34 cellular contexts compared by ENCODE assay signal in genomic region chr18:79206444-79206843, GRCh38.
"Had no signal": no experiment of that assay in that cellular context is flagged by ENCODE, and none has a peak within 500 bp of the region (broad histone marks: within the 10 kb centered on the region; RNA-seq: fewer than 3 reads in every experiment).

No MANE protein-coding gene starts in this region.

- ATAC-seq: activated CD8-positive, alpha-beta T cell treated with anti-CD3 and anti-CD28 coated beads for 36 hours; activated naive CD4-positive, alpha-beta T cell treated with anti-CD3 and anti-CD28 coated beads, Interleukin-2, amount 50 U/mL, for 72 hours; activated T-cell treated with anti-CD3 and anti-CD28 coated beads, Interleukin-2, amount 50 U/mL, for 4 hours; activated T-cell treated with anti-CD3 and anti-CD28 coated beads, Interleukin-2, amount 50 U/mL, for 72 hours; activated T-helper 17 cell treated with anti-CD3 and anti-CD28 coated beads, Interleukin-2, amount 50 U/mL, for 72 hours; body of pancreas; T-helper 17 cell had no signal

- H3K27me3 Mint-ChIP-seq: activated B cell treated with CpG ODN at 0.5 μM for 24 hours; activated CD4-positive, alpha-beta memory T cell treated with anti-CD3 and anti-CD28 coated beads for 36 hours; activated CD4-positive, alpha-beta T cell treated with anti-CD3 and anti-CD28 coated beads, Interleukin-2, amount 10 ng/mL, durations not matched to agents 24 days and 14 days; activated CD8-positive, alpha-beta T cell treated with anti-CD3 and anti-CD28 coated beads for 36 hours; activated naive CD8-positive, alpha-beta T cell treated with anti-CD3 and anti-CD28 coated beads for 36 hours; activated T-helper 17 cell treated with anti-CD3 and anti-CD28 coated beads, Interleukin-2, amount 50 U/mL, for 72 hours; T-helper 17 cell had no signal

- H3K4me3 Mint-ChIP-seq: activated B cell treated with CpG ODN at 0.5 μM for 24 hours; activated CD4-positive, alpha-beta memory T cell treated with anti-CD3 and anti-CD28 coated beads for 36 hours; activated CD4-positive, alpha-beta T cell treated with anti-CD3 and anti-CD28 coated beads, Interleukin-2, amount 10 ng/mL, durations not matched to agents 24 days and 14 days; activated CD8-positive, alpha-beta T cell treated with anti-CD3 and anti-CD28 coated beads for 36 hours; activated naive CD4-positive, alpha-beta T cell treated with anti-CD3 and anti-CD28 coated beads for 36 hours; activated naive CD8-positive, alpha-beta T cell treated with anti-CD3 and anti-CD28 coated beads for 36 hours; activated T-cell treated with anti-CD3 and anti-CD28 coated beads, Interleukin-2, amount 50 U/mL, for 4 hours; activated T-cell treated with anti-CD3 and anti-CD28 coated beads, Interleukin-2, amount 50 U/mL, for 72 hours; activated T-helper 1 cell treated with anti-CD3 and anti-CD28 coated beads, Interleukin-12 subunit alpha, Interleukin-12 subunit beta, Interleukin-2, Interleukin-4 antibody, amounts not matched to agents 30 ng/mL and 10 ng/mL and 1 ng/mL, durations not matched to agents 14 hours and 24 hours and 36 hours; activated T-helper 17 cell treated with anti-CD3 and anti-CD28 coated beads, Interleukin-2, amount 50 U/mL, for 72 hours; T-helper 17 cell had no signal

- H3K9me3 Mint-ChIP-seq: activated B cell treated with CpG ODN at 0.5 μM for 24 hours; activated CD4-positive, alpha-beta memory T cell treated with anti-CD3 and anti-CD28 coated beads for 36 hours; activated CD4-positive, alpha-beta T cell treated with anti-CD3 and anti-CD28 coated beads, Interleukin-2, amount 10 ng/mL, durations not matched to agents 24 days and 14 days; activated CD8-positive, alpha-beta T cell treated with anti-CD3 and anti-CD28 coated beads for 36 hours; activated naive CD4-positive, alpha-beta T cell treated with anti-CD3 and anti-CD28 coated beads for 36 hours; activated naive CD4-positive, alpha-beta T cell treated with anti-CD3 and anti-CD28 coated beads, Interleukin-2, amount 50 U/mL, for 72 hours; activated naive CD8-positive, alpha-beta T cell treated with anti-CD3 and anti-CD28 coated beads for 36 hours; activated T-cell treated with anti-CD3 and anti-CD28 coated beads, Interleukin-2, amount 50 U/mL, for 4 hours; activated T-cell treated with anti-CD3 and anti-CD28 coated beads, Interleukin-2, amount 50 U/mL, for 72 hours; activated T-helper 1 cell treated with anti-CD3 and anti-CD28 coated beads, Interleukin-12 subunit alpha, Interleukin-12 subunit beta, Interleukin-2, Interleukin-4 antibody, amounts not matched to agents 30 ng/mL and 10 ng/mL and 1 ng/mL, durations not matched to agents 14 hours and 24 hours and 36 hours; activated T-helper 17 cell treated with anti-CD3 and anti-CD28 coated beads, Interleukin-2, amount 50 U/mL, for 72 hours had no signal

- DNase-seq: activated B cell treated with CpG ODN at 0.5 μM for 24 hours; activated CD4-positive, alpha-beta memory T cell treated with anti-CD3 and anti-CD28 coated beads for 36 hours; activated CD4-positive, alpha-beta T cell treated with anti-CD3 and anti-CD28 coated beads for 4 hours; activated CD4-positive, alpha-beta T cell treated with anti-CD3 and anti-CD28 coated beads, Interleukin-2, amount 10 ng/mL, durations not matched to agents 24 days and 14 days; activated CD4-positive, alpha-beta T cell treated with anti-CD3 and anti-CD28 coated beads, Interleukin-2, amount 50 U/mL, for 1 hour; activated CD4-positive, alpha-beta T cell treated with anti-CD3 and anti-CD28 coated beads, Interleukin-2, amount 50 U/mL, for 4 hours; activated CD4-positive, CD25-positive, alpha-beta regulatory T cell treated with anti-CD3 and anti-CD28 coated beads, Interleukin-2, amount 50 U/mL, for 72 hours; activated CD8-positive, alpha-beta memory T cell treated with anti-CD3 and anti-CD28 coated beads, Interleukin-2, amount 50 U/mL, for 4 hours; activated CD8-positive, alpha-beta T cell treated with anti-CD3 and anti-CD28 coated beads for 36 hours; activated effector memory CD4-positive, alpha-beta T cell treated with anti-CD3 and anti-CD28 coated beads, Interleukin-2, amount 50 U/mL, for 16 hours; activated gamma-delta T cell treated with Interleukin-2 at 50 U/mL for 16 hours; activated naive CD4-positive, alpha-beta T cell; activated naive CD4-positive, alpha-beta T cell treated with anti-CD3 and anti-CD28 coated beads for 36 hours; activated naive CD4-positive, alpha-beta T cell treated with anti-CD3 and anti-CD28 coated beads, Interleukin-2, amount 50 U/mL, for 16 hours; activated naive CD8-positive, alpha-beta T cell treated with anti-CD3 and anti-CD28 coated beads for 36 hours; activated T-cell treated with anti-CD3 and anti-CD28 coated beads for 4 hours; activated T-cell treated with anti-CD3 and anti-CD28 coated beads, Interleukin-2, amount 50 U/mL, for 1 hour; activated T-cell treated with anti-CD3 and anti-CD28 coated beads, Interleukin-2, amount 50 U/mL, for 4 hours; activated T-cell treated with anti-CD3 and anti-CD28 coated beads, Interleukin-2, amount 50 U/mL, for 72 hours; adrenal gland; amniotic stem cell; aorta; body of pancreas; brain microvascular endothelial cell; central memory CD4-positive, alpha-beta T cell; T-helper 17 cell; T-helper 9 cell had no signal

- FAIRE-seq: astrocyte, TTC549 had no signal

- H3K27ac ChIP-seq: adrenal gland, body of pancreas, brain microvascular endothelial cell, breast epithelium, VCaP had no signal

- H3K4me1 Mint-ChIP-seq: activated B cell treated with CpG ODN at 0.5 μM for 24 hours had no signal

- H3K4me1 ChIP-seq: body of pancreas, breast epithelium had no signal

- H3K9me3 ChIP-seq: adrenal gland, body of pancreas, breast epithelium had no signal

- H3K27ac Mint-ChIP-seq: activated B cell treated with CpG ODN at 0.5 μM for 24 hours; activated CD4-positive, alpha-beta memory T cell treated with anti-CD3 and anti-CD28 coated beads for 36 hours; activated CD4-positive, alpha-beta T cell treated with anti-CD3 and anti-CD28 coated beads, Interleukin-2, amount 10 ng/mL, durations not matched to agents 24 days and 14 days; activated CD8-positive, alpha-beta T cell treated with anti-CD3 and anti-CD28 coated beads for 36 hours; activated naive CD4-positive, alpha-beta T cell treated with anti-CD3 and anti-CD28 coated beads for 36 hours; activated naive CD4-positive, alpha-beta T cell treated with anti-CD3 and anti-CD28 coated beads, Interleukin-2, amount 50 U/mL, for 72 hours; activated naive CD8-positive, alpha-beta T cell treated with anti-CD3 and anti-CD28 coated beads for 36 hours; activated T-cell treated with anti-CD3 and anti-CD28 coated beads, Interleukin-2, amount 50 U/mL, for 72 hours; activated T-helper 1 cell treated with anti-CD3 and anti-CD28 coated beads, Interleukin-12 subunit alpha, Interleukin-12 subunit beta, Interleukin-2, Interleukin-4 antibody, amounts not matched to agents 30 ng/mL and 10 ng/mL and 1 ng/mL, durations not matched to agents 14 hours and 24 hours and 36 hours; activated T-helper 17 cell treated with anti-CD3 and anti-CD28 coated beads, Interleukin-2, amount 50 U/mL, for 72 hours had no signal

- H3K36me3 ChIP-seq: brain microvascular endothelial cell, breast epithelium had no signal

- H3K4me3 ChIP-seq: adrenal gland, body of pancreas, breast epithelium had no signal
